In the genomic region with DNA sequence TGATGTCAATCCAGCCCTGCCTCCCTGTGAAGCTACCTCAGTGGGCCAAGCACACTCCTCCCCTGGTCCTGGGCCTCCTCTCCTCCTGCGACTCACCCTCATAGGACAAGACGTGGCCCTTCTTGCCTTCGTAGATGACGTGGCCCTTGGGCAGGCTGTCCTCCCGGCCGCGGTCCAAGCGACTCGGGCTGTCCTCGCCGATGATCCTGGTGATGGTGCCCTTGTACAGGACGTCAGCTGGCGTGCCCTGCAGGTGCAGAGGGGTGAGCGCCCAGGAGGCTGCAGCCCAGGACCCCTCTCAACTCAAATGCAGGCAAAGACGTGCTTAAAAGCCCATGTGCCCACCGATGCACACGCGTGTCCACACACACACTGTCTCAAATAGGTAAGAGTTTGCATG, we compare ENCODE assay signal across 38 cellular contexts. TPM values are rescaled to one million over a fixed set of nuclear protein-coding genes. Genes with fewer than 3 reads are reported as not detected.
"Had no signal": no experiment of that assay in that cellular context is flagged by ENCODE, and none has a peak within 500 bp of the region (broad histone marks: within the 10 kb centered on the region; RNA-seq: fewer than 3 reads in every experiment).

No MANE protein-coding gene starts in this region.

- H3K27me3 ChIP-seq: adrenal gland, breast epithelium, cardiac muscle cell, colonic mucosa, esophagus squamous epithelium, gastroesophageal sphincter had no signal

- ATAC-seq: activated CD4-positive, alpha-beta T cell treated with anti-CD3 and anti-CD28 coated beads for 36 hours; activated CD4-positive, CD25-positive, alpha-beta regulatory T cell treated with anti-CD3 and anti-CD28 coated beads, Interleukin-2, amount 50 U/mL, for 24 hours; activated CD8-positive, alpha-beta T cell treated with anti-CD3 and anti-CD28 coated beads, Interleukin-2, amount 10 ng/mL, durations not matched to agents 7 days and 5 days; activated naive CD8-positive, alpha-beta T cell treated with anti-CD3 and anti-CD28 coated beads, Interleukin-2, amount 50 U/mL, for 24 hours; activated T-cell treated with anti-CD3 and anti-CD28 coated beads, Interleukin-2, amount 50 U/mL, for 72 hours; gastroesophageal sphincter; T-helper 17 cell had no signal

- H3K4me1 Mint-ChIP-seq: activated B cell treated with CpG ODN at 0.5 μM for 24 hours; activated CD4-positive, alpha-beta T cell treated with anti-CD3 and anti-CD28 coated beads for 36 hours; activated CD4-positive, alpha-beta T cell treated with anti-CD3 and anti-CD28 coated beads, Interleukin-2, amount 10 ng/mL, durations not matched to agents 24 days and 14 days; activated naive CD4-positive, alpha-beta T cell treated with anti-CD3 and anti-CD28 coated beads, Interleukin-2, amount 10 ng/mL, durations not matched to agents 7 days and 5 days; activated naive CD8-positive, alpha-beta T cell treated with anti-CD3 and anti-CD28 coated beads for 36 hours; brain; T-helper 17 cell had no signal

- H3K36me3 ChIP-seq: breast epithelium had no signal

- H3K4me3 ChIP-seq: adrenal gland, breast epithelium, cardiac muscle cell, colonic mucosa, esophagus squamous epithelium, gastroesophageal sphincter had no signal

- H3K9me3 Mint-ChIP-seq: activated B cell treated with CpG ODN at 0.5 μM for 24 hours; activated CD4-positive, alpha-beta memory T cell treated with anti-CD3 and anti-CD28 coated beads for 36 hours; activated CD4-positive, alpha-beta T cell treated with anti-CD3 and anti-CD28 coated beads, Interleukin-2, amount 10 ng/mL, durations not matched to agents 24 days and 14 days; activated naive CD4-positive, alpha-beta T cell treated with anti-CD3 and anti-CD28 coated beads, Interleukin-2, amount 10 ng/mL, durations not matched to agents 7 days and 5 days; activated naive CD8-positive, alpha-beta T cell treated with anti-CD3 and anti-CD28 coated beads for 36 hours; activated naive CD8-positive, alpha-beta T cell treated with anti-CD3 and anti-CD28 coated beads, Interleukin-2, amount 50 U/mL, for 24 hours; activated T-cell treated with anti-CD3 and anti-CD28 coated beads, Interleukin-2, amount 50 U/mL, for 24 hours; activated T-cell treated with anti-CD3 and anti-CD28 coated beads, Interleukin-2, amount 50 U/mL, for 72 hours; brain; T-helper 2 cell treated with Interferon-gamma antibody and Interleukin-4, amounts not matched to agents 5 μg/mL and 100 μg/mL, for 36 hours had no signal

- FAIRE-seq: endometrium, endothelial cell of umbilical vein had no signal

- H3K27me3 Mint-ChIP-seq: activated B cell treated with CpG ODN at 0.5 μM for 24 hours; activated CD4-positive, alpha-beta memory T cell treated with anti-CD3 and anti-CD28 coated beads for 36 hours; activated CD4-positive, alpha-beta T cell treated with anti-CD3 and anti-CD28 coated beads for 36 hours; activated CD4-positive, alpha-beta T cell treated with anti-CD3 and anti-CD28 coated beads, Interleukin-2, amount 10 ng/mL, durations not matched to agents 24 days and 14 days; activated naive CD4-positive, alpha-beta T cell treated with anti-CD3 and anti-CD28 coated beads, Interleukin-2, amount 10 ng/mL, durations not matched to agents 7 days and 5 days; activated naive CD8-positive, alpha-beta T cell treated with anti-CD3 and anti-CD28 coated beads for 36 hours; activated naive CD8-positive, alpha-beta T cell treated with anti-CD3 and anti-CD28 coated beads, Interleukin-2, amount 50 U/mL, for 24 hours; activated T-cell treated with anti-CD3 and anti-CD28 coated beads, Interleukin-2, amount 50 U/mL, for 24 hours; brain; T-helper 17 cell had no signal

- DNase-seq: activated B cell treated with CpG ODN at 0.5 μM for 24 hours; activated CD4-positive, alpha-beta memory T cell treated with anti-CD3 and anti-CD28 coated beads for 36 hours; activated CD4-positive, alpha-beta T cell treated with anti-CD3 and anti-CD28 coated beads for 36 hours; activated CD4-positive, alpha-beta T cell treated with anti-CD3 and anti-CD28 coated beads, Interleukin-2, amount 10 ng/mL, durations not matched to agents 24 days and 14 days; activated CD8-positive, alpha-beta memory T cell treated with anti-CD3 and anti-CD28 coated beads, Interleukin-2, amount 50 U/mL, for 48 hours; activated CD8-positive, alpha-beta T cell treated with anti-CD3 and anti-CD28 coated beads, Interleukin-2, amount 10 ng/mL, durations not matched to agents 7 days and 5 days; activated gamma-delta T cell; activated naive CD4-positive, alpha-beta T cell; activated naive CD4-positive, alpha-beta T cell treated with anti-CD3 and anti-CD28 coated beads, Interleukin-2, amount 10 ng/mL, durations not matched to agents 7 days and 5 days; activated naive CD8-positive, alpha-beta T cell treated with anti-CD3 and anti-CD28 coated beads for 36 hours; activated naive CD8-positive, alpha-beta T cell treated with anti-CD3 and anti-CD28 coated beads, Interleukin-2, amount 50 U/mL, for 24 hours; activated T-cell treated with anti-CD3 and anti-CD28 coated beads for 4 hours; activated T-cell treated with anti-CD3 and anti-CD28 coated beads, Interleukin-2, amount 50 U/mL, for 24 hours; activated T-cell treated with anti-CD3 and anti-CD28 coated beads, Interleukin-2, amount 50 U/mL, for 72 hours; adrenal gland; amygdala; aorta; central memory CD4-positive, alpha-beta T cell; cerebellar nuclear complex; colonic mucosa; effector CD8-positive, alpha-beta T cell; esophagus squamous epithelium; foreskin melanocyte; head of caudate nucleus; T-helper 1 cell; T-helper 17 cell; T1000; WERI-Rb-1 had no signal

- H3K27ac Mint-ChIP-seq: activated B cell treated with CpG ODN at 0.5 μM for 24 hours; activated CD4-positive, alpha-beta memory T cell treated with anti-CD3 and anti-CD28 coated beads for 36 hours; activated CD4-positive, alpha-beta T cell treated with anti-CD3 and anti-CD28 coated beads for 36 hours; activated CD4-positive, alpha-beta T cell treated with anti-CD3 and anti-CD28 coated beads, Interleukin-2, amount 10 ng/mL, durations not matched to agents 24 days and 14 days; activated CD8-positive, alpha-beta T cell treated with anti-CD3 and anti-CD28 coated beads, Interleukin-2, amount 10 ng/mL, durations not matched to agents 7 days and 5 days; activated naive CD4-positive, alpha-beta T cell treated with anti-CD3 and anti-CD28 coated beads, Interleukin-2, amount 10 ng/mL, durations not matched to agents 7 days and 5 days; activated naive CD8-positive, alpha-beta T cell treated with anti-CD3 and anti-CD28 coated beads for 36 hours; activated naive CD8-positive, alpha-beta T cell treated with anti-CD3 and anti-CD28 coated beads, Interleukin-2, amount 50 U/mL, for 24 hours; activated T-cell treated with anti-CD3 and anti-CD28 coated beads, Interleukin-2, amount 50 U/mL, for 24 hours; activated T-cell treated with anti-CD3 and anti-CD28 coated beads, Interleukin-2, amount 50 U/mL, for 72 hours; T-helper 17 cell; T-helper 2 cell treated with Interferon-gamma antibody and Interleukin-4, amounts not matched to agents 5 μg/mL and 100 μg/mL, for 36 hours had no signal

- H3K9me3 ChIP-seq: adrenal gland, breast epithelium, colonic mucosa, esophagus squamous epithelium, gastroesophageal sphincter had no signal

- H3K27ac ChIP-seq: adrenal gland, breast epithelium, cardiac muscle cell, colonic mucosa, epithelial cell of prostate, esophagus squamous epithelium, gastroesophageal sphincter, WERI-Rb-1 had no signal

- H3K4me1 ChIP-seq: breast epithelium had no signal

- H3K4me3 Mint-ChIP-seq: activated B cell treated with CpG ODN at 0.5 μM for 24 hours; activated CD4-positive, alpha-beta memory T cell treated with anti-CD3 and anti-CD28 coated beads for 36 hours; activated CD4-positive, alpha-beta T cell treated with anti-CD3 and anti-CD28 coated beads for 36 hours; activated CD4-positive, alpha-beta T cell treated with anti-CD3 and anti-CD28 coated beads, Interleukin-2, amount 10 ng/mL, durations not matched to agents 24 days and 14 days; activated CD8-positive, alpha-beta T cell treated with anti-CD3 and anti-CD28 coated beads, Interleukin-2, amount 10 ng/mL, durations not matched to agents 7 days and 5 days; activated naive CD4-positive, alpha-beta T cell treated with anti-CD3 and anti-CD28 coated beads, Interleukin-2, amount 10 ng/mL, durations not matched to agents 7 days and 5 days; activated naive CD8-positive, alpha-beta T cell treated with anti-CD3 and anti-CD28 coated beads for 36 hours; activated naive CD8-positive, alpha-beta T cell treated with anti-CD3 and anti-CD28 coated beads, Interleukin-2, amount 50 U/mL, for 24 hours; activated T-cell treated with anti-CD3 and anti-CD28 coated beads, Interleukin-2, amount 50 U/mL, for 24 hours; activated T-cell treated with anti-CD3 and anti-CD28 coated beads, Interleukin-2, amount 50 U/mL, for 72 hours; brain; T-helper 17 cell; T-helper 2 cell treated with Interferon-gamma antibody and Interleukin-4, amounts not matched to agents 5 μg/mL and 100 μg/mL, for 36 hours had no signal

RNA-seq across cellular contexts. Expression of a gene that starts 55.6 kb away (rescaled TPM):
- total RNA-seq: activated B cell treated with CpG ODN at 0.5 μM for 24 hours; activated CD4-positive, alpha-beta memory T cell treated with anti-CD3 and anti-CD28 coated beads for 36 hours; activated CD4-positive, alpha-beta T cell treated with anti-CD3 and anti-CD28 coated beads for 36 hours; activated CD4-positive, alpha-beta T cell treated with anti-CD3 and anti-CD28 coated beads, Interleukin-2, amount 10 ng/mL, durations not matched to agents 24 days and 14 days; activated CD8-positive, alpha-beta T cell treated with anti-CD3 and anti-CD28 coated beads, Interleukin-2, amount 10 ng/mL, durations not matched to agents 7 days and 5 days; activated naive CD8-positive, alpha-beta T cell treated with anti-CD3 and anti-CD28 coated beads for 36 hours; activated T-cell treated with anti-CD3 and anti-CD28 coated beads, Interleukin-2, amount 50 U/mL, for 72 hours; fibroblast of lung; T-helper 17 cell had no signal
